1 cellular context compared by ENCODE assay signal in the genomic region with DNA sequence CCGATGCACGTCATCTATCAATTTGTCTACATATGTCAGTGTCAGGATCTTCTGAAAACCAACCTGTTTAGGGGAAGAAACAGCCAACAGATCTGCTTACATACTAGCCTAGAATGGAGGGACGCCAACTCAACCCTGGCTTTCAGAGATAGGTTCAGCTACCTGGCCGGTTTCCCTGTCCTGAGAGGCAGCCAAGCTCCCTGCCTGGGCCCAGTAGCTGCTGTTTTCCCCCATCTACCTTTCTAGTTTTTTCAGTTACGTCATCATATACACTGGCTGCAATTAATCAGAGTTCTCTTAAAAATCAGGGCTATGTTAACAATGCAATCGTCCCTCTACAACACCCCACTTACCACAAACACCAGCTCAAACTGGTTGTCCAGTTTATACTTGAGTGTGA.
TF ChIP-seq lines count a peak whose summit lies in the region.

No MANE protein-coding gene starts in this region.

TF ChIP-seq in HCT116, 20 proteins besides CTCF, POLR2A, EP300 and RAD21:
- TF ChIP-seq ZNF274 (IDR thresholded peaks at IDR 0.05; ENCODE audit: low read depth, low read length) (no peak), CEBPB (IDR thresholded peaks at IDR 0.05; ENCODE audit: low read depth) (no peak), JUND (IDR thresholded peaks at IDR 0.05) (no peak), ZFX (IDR thresholded peaks at IDR 0.05) (no peak), SRF (IDR thresholded peaks at IDR 0.05; ENCODE audit: low read depth) (no peak), TCF7L2 (IDR thresholded peaks at IDR 0.05; ENCODE audit: borderline replicate concordance, extremely low read depth, insufficient read depth, insufficient read length) (no peak), SP1 (IDR thresholded peaks at IDR 0.05; ENCODE audit: low read depth) (no peak), FOSL1 (IDR thresholded peaks at IDR 0.05; ENCODE audit: low read depth) (no peak), EZH2phosphoT487 (IDR thresholded peaks at IDR 0.05; ENCODE audit: borderline replicate concordance) (no peak), YY1 (IDR thresholded peaks at IDR 0.05; ENCODE audit: extremely low read depth, insufficient replicate concordance, low read depth, low read length) (no peak), SIN3A (IDR thresholded peaks at IDR 0.05; ENCODE audit: low read depth) (no peak), CBX3 (IDR thresholded peaks at IDR 0.05; ENCODE audit: low read depth) (no peak), EZH2 (IDR thresholded peaks at IDR 0.05) (no peak)
- TF ChIP-seq, protein P1, sequence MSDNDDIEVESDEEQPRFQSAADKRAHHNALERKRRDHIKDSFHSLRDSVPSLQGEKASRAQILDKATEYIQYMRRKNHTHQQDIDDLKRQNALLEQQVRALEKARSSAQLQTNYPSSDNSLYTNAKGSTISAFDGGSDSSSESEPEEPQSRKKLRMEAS (IDR thresholded peaks at IDR 0.05): no peak
- TF ChIP-seq, protein P2, sequence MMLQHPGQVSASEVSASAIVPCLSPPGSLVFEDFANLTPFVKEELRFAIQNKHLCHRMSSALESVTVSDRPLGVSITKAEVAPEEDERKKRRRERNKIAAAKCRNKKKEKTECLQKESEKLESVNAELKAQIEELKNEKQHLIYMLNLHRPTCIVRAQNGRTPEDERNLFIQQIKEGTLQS (IDR thresholded peaks at IDR 0.05): no peak
- TF ChIP-seq, protein P3, sequence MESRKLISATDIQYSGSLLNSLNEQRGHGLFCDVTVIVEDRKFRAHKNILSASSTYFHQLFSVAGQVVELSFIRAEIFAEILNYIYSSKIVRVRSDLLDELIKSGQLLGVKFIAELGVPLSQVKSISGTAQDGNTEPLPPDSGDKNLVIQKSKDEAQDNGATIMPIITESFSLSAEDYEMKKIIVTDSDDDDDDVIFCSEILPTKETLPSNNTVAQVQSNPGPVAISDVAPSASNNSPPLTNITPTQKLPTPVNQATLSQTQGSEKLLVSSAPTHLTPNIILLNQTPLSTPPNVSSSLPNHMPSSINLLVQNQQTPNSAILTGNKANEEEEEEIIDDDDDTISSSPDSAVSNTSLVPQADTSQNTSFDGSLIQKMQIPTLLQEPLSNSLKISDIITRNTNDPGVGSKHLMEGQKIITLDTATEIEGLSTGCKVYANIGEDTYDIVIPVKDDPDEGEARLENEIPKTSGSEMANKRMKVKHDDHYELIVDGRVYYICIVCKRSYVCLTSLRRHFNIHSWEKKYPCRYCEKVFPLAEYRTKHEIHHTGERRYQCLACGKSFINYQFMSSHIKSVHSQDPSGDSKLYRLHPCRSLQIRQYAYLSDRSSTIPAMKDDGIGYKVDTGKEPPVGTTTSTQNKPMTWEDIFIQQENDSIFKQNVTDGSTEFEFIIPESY (IDR thresholded peaks at IDR 0.05; ENCODE audit: extremely low read depth, insufficient replicate concordance, low read length): no peak
- TF ChIP-seq, protein P4, sequence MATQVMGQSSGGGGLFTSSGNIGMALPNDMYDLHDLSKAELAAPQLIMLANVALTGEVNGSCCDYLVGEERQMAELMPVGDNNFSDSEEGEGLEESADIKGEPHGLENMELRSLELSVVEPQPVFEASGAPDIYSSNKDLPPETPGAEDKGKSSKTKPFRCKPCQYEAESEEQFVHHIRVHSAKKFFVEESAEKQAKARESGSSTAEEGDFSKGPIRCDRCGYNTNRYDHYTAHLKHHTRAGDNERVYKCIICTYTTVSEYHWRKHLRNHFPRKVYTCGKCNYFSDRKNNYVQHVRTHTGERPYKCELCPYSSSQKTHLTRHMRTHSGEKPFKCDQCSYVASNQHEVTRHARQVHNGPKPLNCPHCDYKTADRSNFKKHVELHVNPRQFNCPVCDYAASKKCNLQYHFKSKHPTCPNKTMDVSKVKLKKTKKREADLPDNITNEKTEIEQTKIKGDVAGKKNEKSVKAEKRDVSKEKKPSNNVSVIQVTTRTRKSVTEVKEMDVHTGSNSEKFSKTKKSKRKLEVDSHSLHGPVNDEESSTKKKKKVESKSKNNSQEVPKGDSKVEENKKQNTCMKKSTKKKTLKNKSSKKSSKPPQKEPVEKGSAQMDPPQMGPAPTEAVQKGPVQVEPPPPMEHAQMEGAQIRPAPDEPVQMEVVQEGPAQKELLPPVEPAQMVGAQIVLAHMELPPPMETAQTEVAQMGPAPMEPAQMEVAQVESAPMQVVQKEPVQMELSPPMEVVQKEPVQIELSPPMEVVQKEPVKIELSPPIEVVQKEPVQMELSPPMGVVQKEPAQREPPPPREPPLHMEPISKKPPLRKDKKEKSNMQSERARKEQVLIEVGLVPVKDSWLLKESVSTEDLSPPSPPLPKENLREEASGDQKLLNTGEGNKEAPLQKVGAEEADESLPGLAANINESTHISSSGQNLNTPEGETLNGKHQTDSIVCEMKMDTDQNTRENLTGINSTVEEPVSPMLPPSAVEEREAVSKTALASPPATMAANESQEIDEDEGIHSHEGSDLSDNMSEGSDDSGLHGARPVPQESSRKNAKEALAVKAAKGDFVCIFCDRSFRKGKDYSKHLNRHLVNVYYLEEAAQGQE (IDR thresholded peaks at IDR 0.05; ENCODE audit: low read depth): no peak
TF ChIP-seq in HCT116: peak in this region for 0.
